Comparison of ENCODE assay signal across 9 cellular contexts in genomic region chr1:54326577-54327385, GRCh38.
DNase-seq lines count a peak whose midpoint lies in the region; ATAC-seq, FAIRE-seq and TF ChIP-seq lines count a peak whose summit lies in the region.
"Had no signal": no experiment of that assay in that cellular context is flagged by ENCODE, and none has a peak within 500 bp of the region (broad histone marks: within the 10 kb centered on the region; RNA-seq: fewer than 3 reads in every experiment).

No MANE protein-coding gene starts in this region.

- no peaks in the 10 kb centered on the region for H3K9me3 Mint-ChIP-seq in activated CD4-positive, alpha-beta memory T cell treated with anti-CD3 and anti-CD28 coated beads for 36 hours
- H3K9me3 Mint-ChIP-seq: activated T-helper 2 cell treated with anti-CD3 and anti-CD28 coated beads, Interferon-gamma antibody, Interleukin-2, Interleukin-4, amounts not matched to agents 10 μg/mL and 5 μg/mL and 100 μg/mL, durations not matched to agents 14 hours and 24 hours and 36 hours had no signal

- H2BK5ac ChIP-seq in H1 (ENCODE audit: low read depth, low read length), result 0 out of 2 replicates have a peak overlapping the region, but pooled peaks have one; percentile 45

- CTCF ChIA-PET in H1 (lab: Charles Lee; ENCODE audit: partially characterized antibody), result interaction anchor here (0.9 to 2.1 kb wide), 6 partner anchors 12 to 145 kb away, joined by 3 to 11 read pairs (median 3); no protein-coding TSS in a partner anchor
- CTCF ChIA-PET in activated CD4-positive, alpha-beta memory T cell treated with anti-CD3 and anti-CD28 coated beads for 36 hours (lab: Charles Lee), result interaction anchor here (0.7 kb wide), 2 partner anchors 13 to 162 kb away, joined by 3 read pairs; no protein-coding TSS in a partner anchor

- no peak overlapping the region for H3K56ac ChIP-seq in H1 (replicated peaks; ENCODE audit: insufficient read length, low read depth, low read length)

- intact Hi-C loops in heart right ventricle (cut with DNase I) (loop anchor here in 1 of 10 donors (10.0 kb wide), 1 partner anchor 78 kb away; the partner anchor contains the start of gene SSBP3), Right ventricle myocardium superior (cut with DNase I) (no loop called here), vagina (cut with DNase I) (loop anchor here (5.0 to 10.0 kb wide), 2 partner anchors 54 to 78 kb away; partner anchors contain the start of gene SSBP3)
- intact Hi-C loops in activated CD4-positive, alpha-beta memory T cell treated with anti-CD3 and anti-CD28 coated beads for 36 hours (cut with micrococcal nuclease), result no loop called here

- no peak overlapping the region for H2BK20ac ChIP-seq in H1 (ENCODE audit: low read length)

- H3K4me3 Mint-ChIP-seq in activated CD4-positive, alpha-beta memory T cell treated with anti-CD3 and anti-CD28 coated beads for 36 hours, result no peak overlapping the region

- no peak overlapping the region for H3K14ac ChIP-seq in H1 (ENCODE audit: insufficient read length)

- no peak overlapping the region for H2AFZ ChIP-seq in H1 (ENCODE audit: low read length)
- no peak overlapping the region for H2AFZ ChIP-seq in neural cell (ENCODE audit: low read depth, low read length)

- no peaks in the 10 kb centered on the region for H3K23me2 ChIP-seq in H1 (ENCODE audit: low read depth, low read length)

- H4K8ac ChIP-seq in H1 (ENCODE audit: extremely low read depth, insufficient read depth, low read length), result no peak overlapping the region

- no peak overlapping the region for H3K23ac ChIP-seq in H1 (ENCODE audit: insufficient read length)

- peaks cover 17 to 43% of the 10 kb centered on the region in 2 experiments for H4K20me1 ChIP-seq in H1 (replicated peaks in 1 of 2; ENCODE audit: control insufficient read depth in 1 of 2, insufficient read depth in 2 of 2, low read length in 2 of 2)
- peaks cover 11% of the 10 kb centered on the region for H4K20me1 ChIP-seq in neural cell (ENCODE audit: insufficient read depth)

- no peak for TF ChIP-seq POLR2A in H1 (IDR thresholded peaks at IDR 0.05; ENCODE audit: control extremely low read depth in 1 of 2, low read depth in 2 of 2, low read length in 2 of 2)
- TF ChIP-seq POLR2A in vagina (IDR thresholded peaks at IDR 0.05), result no peak

- TF ChIP-seq RAD21 in H1 (IDR thresholded peaks at IDR 0.05 in 1 of 2, conservative IDR thresholded peaks at IDR 0.05 in 1 of 2; ENCODE audit: low read depth in 2 of 2, low read length in 2 of 2), result no peak
- no peak for TF ChIP-seq RAD21 in neural cell (conservative IDR thresholded peaks at IDR 0.05)

- no peak overlapping the region for H2BK15ac ChIP-seq in H1 (ENCODE audit: low read length)

- no peaks in the 10 kb centered on the region for H3K36me3 ChIP-seq in heart right ventricle
- no peaks in the 10 kb centered on the region; a peak in 1 of 8 replicates for H3K36me3 ChIP-seq in H1 (ENCODE audit: control insufficient read depth in 2 of 4, insufficient read depth in 4 of 4, low read length in 3 of 4)
- H3K36me3 ChIP-seq in neural cell (ENCODE audit: insufficient read depth, low read length), result no peaks in the 10 kb centered on the region
- no peaks in the 10 kb centered on the region for H3K36me3 ChIP-seq in vagina

- H2BK12ac ChIP-seq in H1 (ENCODE audit: low read depth, low read length), result no peak overlapping the region

- H3K27ac Mint-ChIP-seq in activated CD4-positive, alpha-beta memory T cell treated with anti-CD3 and anti-CD28 coated beads for 36 hours, result no peak overlapping the region
- H3K27ac Mint-ChIP-seq: activated T-helper 2 cell treated with anti-CD3 and anti-CD28 coated beads, Interferon-gamma antibody, Interleukin-2, Interleukin-4, amounts not matched to agents 10 μg/mL and 5 μg/mL and 100 μg/mL, durations not matched to agents 14 hours and 24 hours and 36 hours had no signal

- no peak overlapping the region for H3K4ac ChIP-seq in H1 (replicated peaks; ENCODE audit: insufficient read length, low read depth, low read length)

- no peak for ATAC-seq in heart right ventricle
- no peak for ATAC-seq in Right ventricle myocardium superior (ENCODE audit: poor library complexity)
- no peak for ATAC-seq in HG02973 (IDR thresholded peaks at IDR 0.05; ENCODE audit: unreplicated experiment)

- H3K27me3 ChIP-seq in heart right ventricle (no peaks in the 10 kb centered on the region), H1 (replicated peaks in 1 of 4; ENCODE audit: control insufficient read depth in 3 of 4, extremely low read depth in 1 of 4, insufficient read depth in 3 of 4, low read length in 3 of 4) (no peaks in the 10 kb centered on the region), neural cell (ENCODE audit: insufficient read depth, low read depth, low read length) (no peaks in the 10 kb centered on the region), vagina (no peaks in the 10 kb centered on the region)

- no peak overlapping the region for H2BK120ac ChIP-seq in H1 (replicated peaks; ENCODE audit: low read depth, low read length)

- H4K5ac ChIP-seq in H1 (ENCODE audit: insufficient read length, low read depth, low read length), result no peak overlapping the region

- TF ChIP-seq EP300 in H1 (IDR thresholded peaks at IDR 0.05; ENCODE audit: borderline replicate concordance in 1 of 2, low read depth in 2 of 2, low read length in 2 of 2) (no peak), neural cell (conservative IDR thresholded peaks at IDR 0.05; ENCODE audit: poor library complexity, severe bottlenecking) (no peak)

- H3K9ac ChIP-seq in H1 (replicated peaks in 1 of 4; ENCODE audit: extremely low read depth in 1 of 4, low read depth in 3 of 4, low read length in 3 of 4) (no peak overlapping the region), neural cell (ENCODE audit: low read length) (no peak overlapping the region)

- peaks cover 33 to 99% (median 86%) of the 10 kb centered on the region in 9 donors for H3K4me1 ChIP-seq in heart right ventricle
- H3K4me1 ChIP-seq in H1 (replicated peaks in 1 of 4; ENCODE audit: control insufficient read depth in 3 of 4, insufficient read depth in 4 of 4, low read length in 3 of 4), result peaks cover 37 to 63% (median 52%) of the 10 kb centered on the region in 4 experiments
- peaks cover 99% of the 10 kb centered on the region for H3K4me1 ChIP-seq in vagina

- no peaks in the 10 kb centered on the region for H3K27me3 Mint-ChIP-seq in activated CD4-positive, alpha-beta memory T cell treated with anti-CD3 and anti-CD28 coated beads for 36 hours

- TF ChIP-seq CTCF in heart right ventricle (IDR thresholded peaks at IDR 0.05), result no peak
- TF ChIP-seq CTCF in H1 (IDR thresholded peaks at IDR 0.05; ENCODE audit: control extremely low read depth in 1 of 3, insufficient read depth in 1 of 3, low read depth in 1 of 3, low read length in 3 of 3), result no peak
- no peak for TF ChIP-seq CTCF in neural cell (IDR thresholded peaks at IDR 0.05; ENCODE audit: poor library complexity, severe bottlenecking)
- TF ChIP-seq CTCF in vagina (IDR thresholded peaks at IDR 0.05), result no peak

- H3F3A ChIP-seq in neural cell (ENCODE audit: insufficient read depth, low read length, poor library complexity, severe bottlenecking), result peaks cover 3% of the 10 kb centered on the region

- H3K4me2 ChIP-seq in H1 (ENCODE audit: insufficient read depth in 1 of 2, low read depth in 2 of 2, low read length in 2 of 2) (peak overlapping the region in 1 of 2 experiments; percentile 30; a peak in 2 of 4 replicates), neural cell (ENCODE audit: low read length) (no peak overlapping the region)

- no peak for FAIRE-seq in H1 (lab: Jason Lieb, UNC)

- H3K79me2 ChIP-seq in H1 (ENCODE audit: control insufficient read depth in 1 of 2, insufficient read depth in 2 of 2, low read length in 2 of 2) (peaks cover 16 to 100% of the 10 kb centered on the region in 2 experiments), neural cell (replicated peaks; ENCODE audit: insufficient read depth, low read length) (peaks cover 83% of the 10 kb centered on the region)

- peak overlapping the region; percentile 32; the same call in 1 of the 2 replicates for H2AK5ac ChIP-seq in H1 (ENCODE audit: low read depth, low read length)

- peaks cover 40% of the 10 kb centered on the region for H3K79me1 ChIP-seq in H1 (ENCODE audit: low read depth, low read length)

- peak overlapping the region in 9 of 10 donors; percentile 39 to 82 (median 59) for H3K27ac ChIP-seq in heart right ventricle
- no peak overlapping the region for H3K27ac ChIP-seq in H1 (ENCODE audit: low read depth, low read length)
- H3K27ac ChIP-seq in neural cell (ENCODE audit: low read length), result peak overlapping the region; percentile 73
- peak overlapping the region; percentile 74 for H3K27ac ChIP-seq in vagina

- WGBS in heart right ventricle, 2 donors, result 64 to 70% methylated on average over 11 of the region's 11 CpGs
- 78% methylated on average over 11 of the region's 11 CpGs; no CpG with 5 or more reads in 1 of the 2 experiments for WGBS in H1 (ENCODE audit: extremely low coverage in 1 of 2, insufficient coverage in 1 of 2, insufficient read length in 1 of 2, insufficient replicate concordance in 2 of 2, low coverage in 1 of 2, low lambda C conversion rate in 2 of 2, missing lambda C conversion rate in 1 of 2), 2 experiments

- H3K4me3 ChIP-seq in heart right ventricle, result no peak overlapping the region
- no peak overlapping the region for H3K4me3 ChIP-seq in H1 (ENCODE audit: extremely low read depth in 1 of 4, insufficient read depth in 2 of 4, low read depth in 3 of 4, low read length in 4 of 4)
- H3K4me3 ChIP-seq in neural cell (ENCODE audit: low read length), result peak overlapping the region; percentile 42
- H3K4me3 ChIP-seq in vagina, result no peak overlapping the region

- DNase-seq in heart right ventricle (no peak), Right ventricle myocardium superior (no peak), H1 (ENCODE audit: low read depth in 1 of 2, low spot score in 2 of 2) (no peak), vagina (ENCODE audit: extremely low spot score in 2 of 2) (no peak)
- no peak for DNase-seq in stimulated activated CD8-positive, alpha-beta memory T cell treated with anti-CD3 and anti-CD28 coated beads, Interleukin-4, amount 100 ng/mL, for 48 hours
- no peak for DNase-seq in activated CD4-positive, alpha-beta memory T cell treated with anti-CD3 and anti-CD28 coated beads for 36 hours

- no peaks in the 10 kb centered on the region for H3K36me3 Mint-ChIP-seq in activated CD4-positive, alpha-beta memory T cell treated with anti-CD3 and anti-CD28 coated beads for 36 hours

- H3K4me1 Mint-ChIP-seq in activated CD4-positive, alpha-beta memory T cell treated with anti-CD3 and anti-CD28 coated beads for 36 hours (ENCODE audit: low read depth), result peaks cover 24% of the 10 kb centered on the region

- H3K9me3 ChIP-seq in heart right ventricle (no peaks in the 10 kb centered on the region), H1 (ENCODE audit: insufficient read depth in 2 of 2, low read depth in 1 of 2, low read length in 1 of 2) (no peaks in the 10 kb centered on the region), neural cell (ENCODE audit: low read length) (no peaks in the 10 kb centered on the region), vagina (no peaks in the 10 kb centered on the region)

- H3K9me2 ChIP-seq in neural cell (ENCODE audit: insufficient read depth, low read length), result no peaks in the 10 kb centered on the region

- H3K18ac ChIP-seq in H1 (ENCODE audit: extremely low read depth, low read length), result no peak overlapping the region

- H4K91ac ChIP-seq in H1 (replicated peaks; ENCODE audit: insufficient read length, low read length), result no peak overlapping the region

- POLR2A ChIA-PET in H1 (lab: Charles Lee; ENCODE audit: partially characterized antibody), result interaction anchor here (0.8 to 1.0 kb wide), 3 partner anchors 12 to 48 kb away, joined by 3 read pairs; no protein-coding TSS in a partner anchor
- POLR2A ChIA-PET in activated CD4-positive, alpha-beta memory T cell treated with anti-CD3 and anti-CD28 coated beads for 36 hours (lab: Charles Lee), result interaction anchor here (0.5 kb wide), 1 partner anchor 13 kb away, joined by 4 read pairs; no protein-coding TSS in a partner anchor
